In genomic region chr10:107418411-107418810, GRCh38 we compare ENCODE assay signal across 20 cellular contexts.
DNase-seq lines count a peak whose midpoint lies in the region; ATAC-seq, FAIRE-seq and TF ChIP-seq lines count a peak whose summit lies in the region.
"Had no signal": no experiment of that assay in that cellular context is flagged by ENCODE, and none has a peak within 500 bp of the region (broad histone marks: within the 10 kb centered on the region; RNA-seq: fewer than 3 reads in every experiment).

No MANE protein-coding gene starts in this region.

- intact Hi-C loops in GM12878 (cut with micrococcal nuclease; ENCODE audit: unreplicated experiment), result loop anchor here (5.0 kb wide), 3 partner anchors 234 to 784 kb away; no protein-coding TSS in a partner anchor

- CTCF ChIA-PET in GM12878 (lab: Yijun Ruan, JAX), result interaction anchor here (1.4 to 3.5 kb wide), 4 partner anchors 9 to 395 kb away, joined by 4 to 15 read pairs (median 10); no protein-coding TSS in a partner anchor

- peak; percentile 70 for ATAC-seq in GM18519 (IDR thresholded peaks at IDR 0.05; ENCODE audit: low FRiP score, unreplicated experiment)
- ATAC-seq in GM21619 (IDR thresholded peaks at IDR 0.05; ENCODE audit: unreplicated experiment), result peak; percentile 74
- peak; percentile 83 for ATAC-seq in HG03439 (IDR thresholded peaks at IDR 0.05; ENCODE audit: unreplicated experiment)
- peak; percentile 81 for ATAC-seq in GM12878
- no peak for ATAC-seq in left lobe of liver
- ATAC-seq: body of pancreas; stimulated activated naive CD8-positive, alpha-beta T cell treated with anti-CD3 and anti-CD28 coated beads, Interleukin-15, Interleukin-2, amounts not matched to agents 100 U/mL and 50 U/mL, for 24 hours; WTC11 had no signal

- 37% methylated on average over 4 of the region's 4 CpGs for WGBS in GM12878 (ENCODE audit: insufficient coverage, insufficient replicate concordance, low lambda C conversion rate, missing lambda C conversion rate)

- H4K20me1 ChIP-seq in GM12878 (ENCODE audit: control insufficient read depth, insufficient read depth), result no peaks in the 10 kb centered on the region

- H3K4me1 ChIP-seq in GM12878 (ENCODE audit: control insufficient read depth, insufficient read depth, low read length), result peaks cover 21% of the 10 kb centered on the region
- H3K4me1 ChIP-seq: body of pancreas, parathyroid adenoma had no signal

- H3K9ac ChIP-seq in GM12878 (ENCODE audit: control insufficient read depth, insufficient read depth, low read length), result no peak overlapping the region; the same call in 1 of the 2 replicates
- H3K9ac ChIP-seq: parathyroid adenoma had no signal

- in situ Hi-C loops in GM12878 (cut with MboI), result loop anchor here (25.0 kb wide), 1 partner anchor 1119 kb away; no protein-coding TSS in a partner anchor

- H3K4me2 ChIP-seq in GM12878 (ENCODE audit: control insufficient read depth, insufficient read depth), result peak overlapping the region; percentile 69

- H3K27ac ChIP-seq in GM12878 (ENCODE audit: control insufficient read depth, insufficient read depth), result peak overlapping the region; percentile 53
- H3K27ac ChIP-seq: body of pancreas, parathyroid adenoma had no signal

- SMC1A ChIA-PET in GM12878 (lab: Charles Lee; ENCODE audit: uncharacterized antibody, unreplicated experiment), result interaction anchor here (0.8 to 2.6 kb wide), 12 partner anchors 8 to 786 kb away, joined by 3 to 21 read pairs (median 6); no protein-coding TSS in a partner anchor

- DNase-seq in GM12878 (ENCODE audit: low read depth, low spot score) (peak; percentile 33), RKO (ENCODE audit: low spot score) (no peak), iPS-NIHi11 (ENCODE audit: low spot score) (no peak), germinal center (ENCODE audit: low spot score) (no peak), left lobe of liver (ENCODE audit: low spot score) (no peak)
- DNase-seq: activated naive CD4-positive, alpha-beta T cell; body of pancreas; KG1; NCI-H1436 treated with DMSO at 0.1 percent for 48 hours; NCI-H524 treated with DMSO at 0.1 percent for 48 hours; RPMI8226; small intestine; stimulated activated naive CD8-positive, alpha-beta T cell treated with anti-CD3 and anti-CD28 coated beads, Interleukin-15, Interleukin-2, amounts not matched to agents 100 U/mL and 50 U/mL, for 24 hours had no signal

- POLR2A ChIA-PET in GM12878 (lab: Charles Lee), result interaction anchor here (0.9 to 1.0 kb wide), 2 partner anchors 16 to 25 kb away, joined by 3 to 4 read pairs; no protein-coding TSS in a partner anchor

- H3K9me3 ChIP-seq in GM12878 (replicated peaks; ENCODE audit: control insufficient read depth, insufficient read depth, low read length), result no peaks in the 10 kb centered on the region
- H3K9me3 ChIP-seq: body of pancreas had no signal

- H3K27me3 ChIP-seq in GM12878 (replicated peaks in 1 of 2; ENCODE audit: control insufficient read depth in 2 of 2, insufficient read depth in 2 of 2, low read length in 1 of 2), result no peaks in the 10 kb centered on the region
- H3K27me3 ChIP-seq: body of pancreas had no signal

- H3K4me3 ChIP-seq in GM12878, result peak overlapping the region; percentile 4; the same call in 1 of the 2 replicates
- H3K4me3 ChIP-seq: body of pancreas had no signal

- H3K79me2 ChIP-seq in GM12878 (ENCODE audit: control insufficient read depth, insufficient read depth, low read length), result no peaks in the 10 kb centered on the region
- H3K79me2 ChIP-seq: parathyroid adenoma had no signal

- no peak for TF ChIP-seq EP300 in GM12878 (IDR thresholded peaks at IDR 0.05; ENCODE audit: borderline replicate concordance in 1 of 2, control insufficient read depth in 1 of 2, low read depth in 2 of 2, low read length in 2 of 2)

- no peak for TF ChIP-seq CTCF in GM12878 (IDR thresholded peaks at IDR 0.05 in 2 of 3, conservative IDR thresholded peaks at IDR 0.05 in 1 of 3; ENCODE audit: control insufficient read depth in 2 of 3, extremely low read depth in 1 of 3, insufficient read depth in 1 of 3, low read depth in 3 of 3, low read length in 3 of 3)

- H3K36me3 ChIP-seq in GM12878 (ENCODE audit: control insufficient read depth in 2 of 2, insufficient read depth in 2 of 2, low read length in 1 of 2), result no peaks in the 10 kb centered on the region

- FAIRE-seq in GM12878 (lab: Jason Lieb, UNC), result peak; percentile 38
- FAIRE-seq: D721Med, GM18507, small intestine had no signal

- no peak for TF ChIP-seq POLR2A in GM12878 (IDR thresholded peaks at IDR 0.05; ENCODE audit: low read depth, low read length)

- BruUV-seq in GM12878 (replicated peaks; lab: Mats Ljungman, UMichigan), result no TSS peak

- peak overlapping the region; percentile 80 for H2AFZ ChIP-seq in GM12878 (ENCODE audit: control insufficient read depth, low read depth, low read length)
- H2AFZ ChIP-seq: parathyroid adenoma had no signal

- TF ChIP-seq RAD21 in GM12878 (IDR thresholded peaks at IDR 0.05; ENCODE audit: insufficient read depth, low read depth, low read length), result no peak

- RAD21 ChIA-PET in GM12878 (lab: Charles Lee; ENCODE audit: unreplicated experiment), result interaction anchor here (0.9 to 1.7 kb wide), 7 partner anchors 9 to 786 kb away, joined by 3 to 9 read pairs (median 7); no protein-coding TSS in a partner anchor

TF ChIP-seq in GM12878, 131 proteins besides CTCF, POLR2A, EP300 and RAD21:
- TF ChIP-seq ZNF24 (IDR thresholded peaks at IDR 0.05) (0 out of 2 replicates have a peak, but pooled peaks have one; percentile 25), NKRF (conservative IDR thresholded peaks at IDR 0.05) (no peak), RUNX3 (IDR thresholded peaks at IDR 0.05; ENCODE audit: low read length) (peak; percentile 71), IKZF2 (IDR thresholded peaks at IDR 0.05) (peak; percentile 43 to 56; a peak in 2 of 4 replicates), MTA2 (IDR thresholded peaks at IDR 0.05; ENCODE audit: low read depth) (0 out of 2 replicates have a peak, but pooled peaks have one; percentile 27)
